1 cellular context compared by ENCODE assay signal in the genomic region with DNA sequence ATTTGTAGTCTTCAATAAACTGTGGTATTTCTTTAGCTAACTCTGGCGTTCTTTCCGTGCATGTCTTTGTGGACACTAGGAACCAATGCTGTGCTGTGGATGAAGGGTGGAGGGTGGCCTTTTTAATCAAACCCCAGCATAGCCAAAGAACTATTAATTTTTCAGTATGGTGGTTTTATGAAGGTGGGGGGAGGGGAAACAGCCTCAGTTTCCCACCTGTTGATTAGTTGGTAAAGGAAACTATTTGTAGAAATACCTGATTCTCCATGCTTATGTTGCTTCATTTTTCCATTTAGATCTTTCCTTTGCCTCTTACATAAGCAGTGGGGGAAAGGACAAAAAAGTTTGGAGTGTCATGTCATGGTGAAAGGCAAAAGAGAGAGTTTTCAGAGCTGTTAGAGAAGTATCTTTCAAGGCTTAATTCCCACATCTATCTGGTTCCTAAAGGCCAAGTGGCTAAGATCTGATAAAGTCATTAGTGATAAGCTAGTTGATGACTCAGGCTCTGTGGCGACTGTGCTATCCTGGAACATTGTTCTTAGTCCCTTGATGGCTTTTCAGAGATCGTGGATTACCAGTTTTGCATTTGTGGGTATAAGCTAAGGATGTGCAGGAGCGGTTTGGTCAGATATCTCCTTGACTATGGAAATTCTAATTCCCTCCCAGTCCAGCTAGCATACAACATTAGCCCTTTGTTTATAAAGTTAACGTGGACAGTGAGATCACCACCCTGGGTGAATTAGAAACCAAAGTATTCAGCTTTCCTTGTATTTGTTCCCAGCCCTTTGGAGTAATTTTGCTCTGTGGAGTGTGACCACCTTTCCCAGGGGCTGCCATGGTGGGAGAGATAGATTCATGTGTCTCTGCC.
TF ChIP-seq lines count a peak whose summit lies in the region.

No MANE protein-coding gene starts in this region.

TF ChIP-seq in GM23338, 12 proteins besides CTCF, POLR2A, EP300 and RAD21 (continued from another document):
- TF ChIP-seq, protein P1, sequence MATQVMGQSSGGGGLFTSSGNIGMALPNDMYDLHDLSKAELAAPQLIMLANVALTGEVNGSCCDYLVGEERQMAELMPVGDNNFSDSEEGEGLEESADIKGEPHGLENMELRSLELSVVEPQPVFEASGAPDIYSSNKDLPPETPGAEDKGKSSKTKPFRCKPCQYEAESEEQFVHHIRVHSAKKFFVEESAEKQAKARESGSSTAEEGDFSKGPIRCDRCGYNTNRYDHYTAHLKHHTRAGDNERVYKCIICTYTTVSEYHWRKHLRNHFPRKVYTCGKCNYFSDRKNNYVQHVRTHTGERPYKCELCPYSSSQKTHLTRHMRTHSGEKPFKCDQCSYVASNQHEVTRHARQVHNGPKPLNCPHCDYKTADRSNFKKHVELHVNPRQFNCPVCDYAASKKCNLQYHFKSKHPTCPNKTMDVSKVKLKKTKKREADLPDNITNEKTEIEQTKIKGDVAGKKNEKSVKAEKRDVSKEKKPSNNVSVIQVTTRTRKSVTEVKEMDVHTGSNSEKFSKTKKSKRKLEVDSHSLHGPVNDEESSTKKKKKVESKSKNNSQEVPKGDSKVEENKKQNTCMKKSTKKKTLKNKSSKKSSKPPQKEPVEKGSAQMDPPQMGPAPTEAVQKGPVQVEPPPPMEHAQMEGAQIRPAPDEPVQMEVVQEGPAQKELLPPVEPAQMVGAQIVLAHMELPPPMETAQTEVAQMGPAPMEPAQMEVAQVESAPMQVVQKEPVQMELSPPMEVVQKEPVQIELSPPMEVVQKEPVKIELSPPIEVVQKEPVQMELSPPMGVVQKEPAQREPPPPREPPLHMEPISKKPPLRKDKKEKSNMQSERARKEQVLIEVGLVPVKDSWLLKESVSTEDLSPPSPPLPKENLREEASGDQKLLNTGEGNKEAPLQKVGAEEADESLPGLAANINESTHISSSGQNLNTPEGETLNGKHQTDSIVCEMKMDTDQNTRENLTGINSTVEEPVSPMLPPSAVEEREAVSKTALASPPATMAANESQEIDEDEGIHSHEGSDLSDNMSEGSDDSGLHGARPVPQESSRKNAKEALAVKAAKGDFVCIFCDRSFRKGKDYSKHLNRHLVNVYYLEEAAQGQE (IDR thresholded peaks at IDR 0.05; ENCODE audit: unreplicated experiment), result no peak
- TF ChIP-seq EZH2 (IDR thresholded peaks at IDR 0.05; ENCODE audit: low read depth, unreplicated experiment) (no peak), CREB1 (CRISPR knock-in tag; IDR thresholded peaks at IDR 0.05; ENCODE audit: low read depth) (no peak), POLR2AphosphoS5 (IDR thresholded peaks at IDR 0.05; ENCODE audit: low read depth) (no peak), ZNF331 (CRISPR knock-in tag; IDR thresholded peaks at IDR 0.05; ENCODE audit: low read depth) (no peak)
